17 cellular contexts compared by ENCODE assay signal in genomic region chr1:116762781-116763115, GRCh38. TPM values are rescaled to one million over a fixed set of nuclear protein-coding genes. Genes with fewer than 3 reads are reported as not detected.
DNase-seq lines count a peak whose midpoint lies in the region; ATAC-seq and TF ChIP-seq lines count a peak whose summit lies in the region.
"Had no signal": no experiment of that assay in that cellular context is flagged by ENCODE, and none has a peak within 500 bp of the region (broad histone marks: within the 10 kb centered on the region; RNA-seq: fewer than 3 reads in every experiment).

No MANE protein-coding gene starts in this region.

- no peaks in the 10 kb centered on the region for H3K27me3 Mint-ChIP-seq in CD4-positive, CD25-positive, alpha-beta regulatory T cell
- no peaks in the 10 kb centered on the region for H3K27me3 Mint-ChIP-seq in activated naive CD8-positive, alpha-beta T cell
- H3K27me3 Mint-ChIP-seq in naive thymus-derived CD4-positive, alpha-beta T cell: no peaks in the 10 kb centered on the region

- H3K9me3 ChIP-seq in CD4-positive, CD25-positive, alpha-beta regulatory T cell (ENCODE audit: control insufficient read depth in 2 of 2, low read length in 2 of 2): no peaks in the 10 kb centered on the region
- no peaks in the 10 kb centered on the region for H3K9me3 ChIP-seq in naive thymus-derived CD4-positive, alpha-beta T cell (ENCODE audit: control insufficient read depth in 2 of 3, low read length in 3 of 3)
- no peaks in the 10 kb centered on the region for H3K9me3 ChIP-seq in thyroid gland
- H3K9me3 ChIP-seq: lower lobe of right lung, pancreas had no signal

- H3K27ac ChIP-seq in CD4-positive, CD25-positive, alpha-beta regulatory T cell (ENCODE audit: insufficient read depth, low read length, poor library complexity, severe bottlenecking): peak overlapping the region; percentile 89
- peak overlapping the region; percentile 89 for H3K27ac ChIP-seq in naive thymus-derived CD4-positive, alpha-beta T cell (ENCODE audit: low read depth, low read length)
- no peak overlapping the region for H3K27ac ChIP-seq in thyroid gland
- H3K27ac ChIP-seq: lower lobe of right lung, pancreas, PC-9 had no signal

- DNase-seq in CD4-positive, CD25-positive, alpha-beta regulatory T cell: no peak
- DNase-seq in GM12865 (ENCODE audit: low read depth): peak; percentile 63
- DNase-seq in naive thymus-derived CD4-positive, alpha-beta T cell: peak in 1 of 9 donors; percentile 44
- DNase-seq in thyroid gland: no peak
- DNase-seq in HT-29 (ENCODE audit: low spot score): no peak
- DNase-seq: amniotic stem cell, cortex of kidney, lower lobe of right lung, NCI-H1048, NCI-H345, pancreas, PC-9 had no signal

- H3K4me3 Mint-ChIP-seq in CD4-positive, CD25-positive, alpha-beta regulatory T cell: peak overlapping the region; percentile 79 to 100 (median 88)
- peak overlapping the region; percentile 97 for H3K4me3 Mint-ChIP-seq in activated naive CD8-positive, alpha-beta T cell
- peak overlapping the region; percentile 79 to 99 (median 85) for H3K4me3 Mint-ChIP-seq in naive thymus-derived CD4-positive, alpha-beta T cell

- H3K36me3 ChIP-seq in CD4-positive, CD25-positive, alpha-beta regulatory T cell (ENCODE audit: control insufficient read depth, insufficient read depth, low read length): peaks cover 65% of the 10 kb centered on the region
- H3K36me3 ChIP-seq in naive thymus-derived CD4-positive, alpha-beta T cell (ENCODE audit: control insufficient read depth in 2 of 3, insufficient read depth in 3 of 3, low read length in 3 of 3): peaks cover 42 to 58% (median 53%) of the 10 kb centered on the region in 3 experiments
- no peaks in the 10 kb centered on the region for H3K36me3 ChIP-seq in thyroid gland
- H3K36me3 ChIP-seq: lower lobe of right lung, pancreas had no signal

- H3K27me3 ChIP-seq in CD4-positive, CD25-positive, alpha-beta regulatory T cell (ENCODE audit: control insufficient read depth, insufficient read depth, low read length): no peaks in the 10 kb centered on the region
- no peaks in the 10 kb centered on the region for H3K27me3 ChIP-seq in naive thymus-derived CD4-positive, alpha-beta T cell (ENCODE audit: control insufficient read depth in 2 of 2, insufficient read depth in 2 of 2, low read length in 2 of 2)
- H3K27me3 ChIP-seq in thyroid gland: no peaks in the 10 kb centered on the region
- H3K27me3 ChIP-seq: pancreas had no signal

- no peaks in the 10 kb centered on the region for H3K9me3 Mint-ChIP-seq in CD4-positive, CD25-positive, alpha-beta regulatory T cell
- H3K9me3 Mint-ChIP-seq in activated naive CD8-positive, alpha-beta T cell (ENCODE audit: low read depth): no peaks in the 10 kb centered on the region
- peaks cover 0 to 3% (median 0%) of the 10 kb centered on the region in 11 donors for H3K9me3 Mint-ChIP-seq in naive thymus-derived CD4-positive, alpha-beta T cell

- ATAC-seq in CD4-positive, CD25-positive, alpha-beta regulatory T cell (ENCODE audit: low read depth in 2 of 2): peak in 1 of 2 donors; percentile 2
- ATAC-seq in naive thymus-derived CD4-positive, alpha-beta T cell: no peak
- ATAC-seq in GM21529 (IDR thresholded peaks at IDR 0.05; ENCODE audit: unreplicated experiment) (no peak), HG03135 (IDR thresholded peaks at IDR 0.05; ENCODE audit: unreplicated experiment) (no peak)

- POLR2A ChIA-PET in naive thymus-derived CD4-positive, alpha-beta T cell (lab: Charles Lee): interaction anchor here (0.8 to 13.4 kb wide), 12 partner anchors 9 to 224 kb away, joined by 3 to 367 read pairs (median 6); partner anchors contain the start of gene CD2

- CTCF ChIA-PET in naive thymus-derived CD4-positive, alpha-beta T cell (lab: Charles Lee): interaction anchor here (0.9 to 5.5 kb wide), 5 partner anchors 10 to 154 kb away, joined by 3 to 51 read pairs (median 4); partner anchors contain the start of gene CD2

- intact Hi-C loops in naive thymus-derived CD4-positive, alpha-beta T cell (cut with micrococcal nuclease): loop anchor here (1.0 to 10.0 kb wide), 6 partner anchors 24 to 898 kb away; partner anchors contain the start of genes TENT5C (in 1 of the 2) and TTF2 (in 1 of the 2)
- intact Hi-C loops in thyroid gland (cut with DNase I): no loop called here

- TF ChIP-seq CTCF in GM12865 (IDR thresholded peaks at IDR 0.05; ENCODE audit: insufficient read depth, low read depth, low read length, missing control alignments) (no peak), thyroid gland (IDR thresholded peaks at IDR 0.05) (no peak)

- H3K27ac Mint-ChIP-seq in CD4-positive, CD25-positive, alpha-beta regulatory T cell: peak overlapping the region; percentile 98 to 99 (median 99)
- peak overlapping the region; percentile 100 for H3K27ac Mint-ChIP-seq in activated naive CD8-positive, alpha-beta T cell
- H3K27ac Mint-ChIP-seq in naive thymus-derived CD4-positive, alpha-beta T cell: peak overlapping the region; percentile 93 to 100 (median 97)

- 61 to 68% methylated on average over 3 of the region's 3 CpGs for WGBS in thyroid gland, 2 donors

- H3K4me1 Mint-ChIP-seq in CD4-positive, CD25-positive, alpha-beta regulatory T cell: peaks cover 28 to 93% (median 70%) of the 10 kb centered on the region in 4 donors
- peaks cover 83% of the 10 kb centered on the region for H3K4me1 Mint-ChIP-seq in activated naive CD8-positive, alpha-beta T cell (ENCODE audit: low read depth)
- H3K4me1 Mint-ChIP-seq in naive thymus-derived CD4-positive, alpha-beta T cell: peaks cover 63 to 89% (median 82%) of the 10 kb centered on the region in 7 donors

- TF ChIP-seq POLR2A in thyroid gland (IDR thresholded peaks at IDR 0.05): no peak

- peaks cover 92% of the 10 kb centered on the region for H3K36me3 Mint-ChIP-seq in CD4-positive, CD25-positive, alpha-beta regulatory T cell
- peaks cover 74% of the 10 kb centered on the region for H3K36me3 Mint-ChIP-seq in activated naive CD8-positive, alpha-beta T cell
- peaks cover 26 to 92% (median 72%) of the 10 kb centered on the region in 5 donors for H3K36me3 Mint-ChIP-seq in naive thymus-derived CD4-positive, alpha-beta T cell

- peaks cover 86% of the 10 kb centered on the region for H3K4me1 ChIP-seq in CD4-positive, CD25-positive, alpha-beta regulatory T cell (ENCODE audit: control insufficient read depth, insufficient read depth, low read length, poor library complexity, severe bottlenecking)
- H3K4me1 ChIP-seq in naive thymus-derived CD4-positive, alpha-beta T cell (ENCODE audit: control insufficient read depth in 2 of 2, insufficient read depth in 2 of 2, low read length in 2 of 2): peaks cover 83 to 88% of the 10 kb centered on the region in 2 donors
- H3K4me1 ChIP-seq in thyroid gland: no peaks in the 10 kb centered on the region
- H3K4me1 ChIP-seq: pancreas had no signal

- peak overlapping the region; percentile 100 for H3K4me3 ChIP-seq in CD4-positive, CD25-positive, alpha-beta regulatory T cell (ENCODE audit: low read depth, low read length)
- H3K4me3 ChIP-seq in GM12865 (ENCODE audit: low read depth, low read length) (no peak overlapping the region), thyroid gland (replicated peaks in 1 of 3) (no peak overlapping the region)
- H3K4me3 ChIP-seq in naive thymus-derived CD4-positive, alpha-beta T cell (ENCODE audit: low read length): peak overlapping the region; percentile 17
- H3K4me3 ChIP-seq: lower lobe of right lung, pancreas, PC-9 had no signal

RNA-seq across cellular contexts. Expression of gene CD2, which starts 8.5 kb away (rescaled TPM):
- total RNA-seq in CD4-positive, CD25-positive, alpha-beta regulatory T cell: 192 TPM
- 100 to 1,000 TPM; 341 to 457 (median 393) TPM for polyA plus RNA-seq in CD4-positive, CD25-positive, alpha-beta regulatory T cell
- total RNA-seq in naive thymus-derived CD4-positive, alpha-beta T cell: 100 to 1,000 TPM; 105 to 307 (median 174) TPM
- polyA plus RNA-seq in naive thymus-derived CD4-positive, alpha-beta T cell: 100 to 1,000 TPM; 195 to 217 TPM
- total RNA-seq in thyroid gland: 1 to 10 TPM; 1.9 to 9.7 (median 2.6) TPM
- not detected in 2 replicates for total RNA-seq in HT-29 (2014; rRNA removed; shearing (Covaris generic))
- total RNA-seq: Daoy, PC-9 had no signal
- polyA plus RNA-seq: BJ had no signal

Comparison
In these comparisons a context has a peak if more than half of its experiments do, and no peak if none do; other contexts are left out.
1. H3K27ac ChIP-seq: peak in CD4-positive, CD25-positive, alpha-beta regulatory T cell (single experiment) and naive thymus-derived CD4-positive, alpha-beta T cell (single experiment); none in thyroid gland (0 of 3).
2. H3K4me3 ChIP-seq: peak in CD4-positive, CD25-positive, alpha-beta regulatory T cell (single experiment) and naive thymus-derived CD4-positive, alpha-beta T cell (single experiment); none in GM12865 (single experiment) and thyroid gland (0 of 3).
3. RNA of gene CD2, which starts 8.5 kb away (total RNA-seq): 192 TPM in CD4-positive, CD25-positive, alpha-beta regulatory T cell (single experiment) and 105 to 307 TPM in naive thymus-derived CD4-positive, alpha-beta T cell; 1.9 to 9.7 TPM in thyroid gland and not detected in HT-29; every median in the first group is over 4 times any median in the second.
4. Peak in every context shown above with its lines, with median percentiles within 50 percentile points of each other: H3K27ac Mint-ChIP-seq and H3K4me3 Mint-ChIP-seq.